In the genomic region with DNA sequence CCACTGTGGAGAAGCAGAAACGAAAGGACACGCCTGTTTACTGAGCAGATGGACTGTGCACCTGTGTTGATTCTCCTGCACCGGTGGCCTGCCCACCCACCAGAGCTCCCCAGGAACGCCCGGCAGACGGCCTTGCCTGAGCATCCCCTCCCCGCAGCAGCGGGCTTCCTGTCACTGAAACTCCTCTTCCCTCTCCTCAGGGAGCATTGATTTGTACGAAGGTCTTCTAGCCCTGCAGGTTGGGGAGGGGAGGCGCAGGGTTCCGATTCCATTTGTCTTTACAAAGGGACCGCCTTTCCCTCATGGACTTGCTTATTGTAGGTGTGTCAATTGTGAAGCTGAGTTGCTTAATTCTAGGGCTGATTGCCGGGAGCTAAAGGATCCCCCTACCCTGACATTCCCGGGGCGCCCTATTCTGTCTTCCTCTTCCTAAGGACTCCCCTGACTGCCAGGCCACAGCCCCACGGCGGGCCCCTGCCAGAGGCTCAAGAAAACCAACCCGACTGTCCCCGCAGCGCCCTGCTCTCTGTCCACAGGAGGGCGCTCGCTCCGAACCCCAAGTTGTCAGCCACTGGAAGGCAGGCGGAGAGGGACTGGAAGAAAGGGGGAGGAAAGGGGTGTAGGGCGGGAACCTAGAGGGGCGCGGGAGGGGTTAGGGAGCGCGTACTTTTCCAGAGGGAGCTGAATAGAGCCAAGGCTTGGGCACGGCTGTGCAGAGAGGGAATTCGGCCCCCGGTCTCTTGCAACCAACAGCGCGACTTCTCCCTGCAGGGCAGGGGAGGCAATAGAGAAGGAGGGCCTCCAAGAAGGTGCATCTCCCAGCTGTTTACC, we compare ENCODE assay signal across 8 cellular contexts. TPM values are rescaled to one million over a fixed set of nuclear protein-coding genes. Genes with fewer than 3 reads are reported as not detected.
A peak's percentile ranks its signal among the peaks of the same experiment; 100 is the strongest.
DNase-seq lines count a peak whose midpoint lies in the region; ATAC-seq and TF ChIP-seq lines count a peak whose summit lies in the region.

No MANE protein-coding gene starts in this region.

- intact Hi-C loops in CD4-positive, alpha-beta memory T cell (cut with micrococcal nuclease), result loop anchor here (1.0 to 5.0 kb wide), 5 partner anchors 14 to 138 kb away; partner anchors contain the start of genes CHTOP and ILF2
- intact Hi-C loops in naive thymus-derived CD4-positive, alpha-beta T cell (cut with micrococcal nuclease), result loop anchor here (1.0 to 10.0 kb wide), 9 partner anchors 14 to 462 kb away; partner anchors contain the start of genes CHTOP (in 1 of the 2), CREB3L4 (in 1 of the 2), ILF2 (in 1 of the 2) and RPS27 (in 1 of the 2)

- H3K4me3 Mint-ChIP-seq in CD4-positive, alpha-beta memory T cell, result peak overlapping the region; percentile 88 to 98 (median 96)
- peak overlapping the region; percentile 46 to 97 (median 70) for H3K4me3 Mint-ChIP-seq in IgD-negative memory B cell
- H3K4me3 Mint-ChIP-seq in naive thymus-derived CD4-positive, alpha-beta T cell, result peak overlapping the region; percentile 77 to 98 (median 96)
- H3K4me3 Mint-ChIP-seq in stimulated activated naive B cell treated with anti-CD40 and anti-IgM and Interleukin-4, amounts not matched to agents 10 μg/mL and 1 μg/mL and 100 μg/mL, for 72 hours, result peak overlapping the region; percentile 6 to 18

- peaks cover 8 to 26% of the 10 kb centered on the region in 2 donors for H3K36me3 Mint-ChIP-seq in CD4-positive, alpha-beta memory T cell
- H3K36me3 Mint-ChIP-seq in IgD-negative memory B cell, result no peaks in the 10 kb centered on the region
- peaks cover 0 to 24% (median 0%) of the 10 kb centered on the region in 5 donors for H3K36me3 Mint-ChIP-seq in naive thymus-derived CD4-positive, alpha-beta T cell
- peaks cover 7 to 16% of the 10 kb centered on the region in 2 donors for H3K36me3 Mint-ChIP-seq in stimulated activated naive B cell treated with anti-CD40 and anti-IgM and Interleukin-4, amounts not matched to agents 10 μg/mL and 1 μg/mL and 100 μg/mL, for 72 hours

- no peaks in the 10 kb centered on the region for H3K9me3 Mint-ChIP-seq in CD4-positive, alpha-beta memory T cell
- H3K9me3 Mint-ChIP-seq in IgD-negative memory B cell, result no peaks in the 10 kb centered on the region
- no peaks in the 10 kb centered on the region for H3K9me3 Mint-ChIP-seq in naive thymus-derived CD4-positive, alpha-beta T cell
- H3K9me3 Mint-ChIP-seq in stimulated activated naive B cell treated with anti-CD40 and anti-IgM and Interleukin-4, amounts not matched to agents 10 μg/mL and 1 μg/mL and 100 μg/mL, for 72 hours, result no peaks in the 10 kb centered on the region

- peak; percentile 76 to 82 (median 78) for DNase-seq in CD4-positive, alpha-beta memory T cell
- DNase-seq in RPMI7951 (ENCODE audit: low read depth) (peak; percentile 71), fibroblast of pulmonary artery (ENCODE audit: low read depth) (peak; percentile 83)
- peak; percentile 92 for DNase-seq in activated effector memory CD4-positive, alpha-beta T cell treated with anti-CD3 and anti-CD28 coated beads, Interleukin-2, amount 50 U/mL, for 16 hours
- peak; percentile 62 to 85 (median 78) for DNase-seq in naive thymus-derived CD4-positive, alpha-beta T cell
- peak; percentile 35 for DNase-seq in stimulated activated naive B cell treated with anti-CD40 and anti-IgM and Interleukin-4, amounts not matched to agents 10 μg/mL and 1 μg/mL and 100 μg/mL, for 72 hours

- POLR2A ChIA-PET in CD4-positive, alpha-beta memory T cell (lab: Charles Lee; ENCODE audit: partially characterized antibody), result interaction anchor here (1.0 to 7.2 kb wide), 17 partner anchors 8 to 457 kb away, joined by 3 to 631 read pairs (median 4); partner anchors contain the start of genes CHTOP, ILF2, RPS27 and S100A14
- POLR2A ChIA-PET in naive thymus-derived CD4-positive, alpha-beta T cell (lab: Charles Lee), result interaction anchor here (1.0 to 7.3 kb wide), 11 partner anchors 11 to 251 kb away, joined by 4 to 268 read pairs (median 7); partner anchors contain the start of genes S100A2, S100A4 and S100A5

- peak; percentile 55 for ATAC-seq in naive thymus-derived CD4-positive, alpha-beta T cell
- ATAC-seq in stimulated activated naive B cell treated with anti-CD40 and anti-IgM and Interleukin-4, amounts not matched to agents 10 μg/mL and 1 μg/mL and 100 μg/mL, for 72 hours (replicated peaks), result peak; percentile 28 to 35
- no peak for ATAC-seq in GM19035 (IDR thresholded peaks at IDR 0.05; ENCODE audit: unreplicated experiment)

- peak overlapping the region; percentile 55 to 79 for H3K4me3 ChIP-seq in CD4-positive, alpha-beta memory T cell (ENCODE audit: low read length in 2 of 2)
- H3K4me3 ChIP-seq in fibroblast of pulmonary artery (replicated peaks; ENCODE audit: low read depth, low read length), result peak overlapping the region; percentile 67
- H3K4me3 ChIP-seq in naive thymus-derived CD4-positive, alpha-beta T cell (ENCODE audit: low read length), result peak overlapping the region; percentile 49

- no peaks in the 10 kb centered on the region for H3K27me3 ChIP-seq in CD4-positive, alpha-beta memory T cell (ENCODE audit: insufficient read depth, low read length)
- H3K27me3 ChIP-seq in naive thymus-derived CD4-positive, alpha-beta T cell (ENCODE audit: control insufficient read depth in 2 of 2, insufficient read depth in 2 of 2, low read length in 2 of 2), result no peaks in the 10 kb centered on the region

- TF ChIP-seq CTCF in fibroblast of pulmonary artery (IDR thresholded peaks at IDR 0.05; ENCODE audit: low read length, missing control alignments), result peak; percentile 78

- peaks cover 44 to 80% (median 57%) of the 10 kb centered on the region in 4 donors for H3K4me1 Mint-ChIP-seq in CD4-positive, alpha-beta memory T cell
- peaks cover 17 to 41% (median 35%) of the 10 kb centered on the region in 3 donors for H3K4me1 Mint-ChIP-seq in IgD-negative memory B cell
- peaks cover 46 to 75% (median 63%) of the 10 kb centered on the region in 7 donors for H3K4me1 Mint-ChIP-seq in naive thymus-derived CD4-positive, alpha-beta T cell
- H3K4me1 Mint-ChIP-seq in stimulated activated naive B cell treated with anti-CD40 and anti-IgM and Interleukin-4, amounts not matched to agents 10 μg/mL and 1 μg/mL and 100 μg/mL, for 72 hours, result peaks cover 36 to 48% of the 10 kb centered on the region in 2 donors

- peak overlapping the region; percentile 88 to 98 (median 94) for H3K27ac Mint-ChIP-seq in CD4-positive, alpha-beta memory T cell
- H3K27ac Mint-ChIP-seq in IgD-negative memory B cell, result peak overlapping the region; percentile 31 to 63 (median 40)
- H3K27ac Mint-ChIP-seq in naive thymus-derived CD4-positive, alpha-beta T cell, result peak overlapping the region; percentile 86 to 99 (median 96)
- peak overlapping the region; percentile 6 for H3K27ac Mint-ChIP-seq in stimulated activated naive B cell treated with anti-CD40 and anti-IgM and Interleukin-4, amounts not matched to agents 10 μg/mL and 1 μg/mL and 100 μg/mL, for 72 hours

- H3K27me3 Mint-ChIP-seq in CD4-positive, alpha-beta memory T cell, result no peaks in the 10 kb centered on the region
- no peaks in the 10 kb centered on the region for H3K27me3 Mint-ChIP-seq in IgD-negative memory B cell
- H3K27me3 Mint-ChIP-seq in naive thymus-derived CD4-positive, alpha-beta T cell, result no peaks in the 10 kb centered on the region
- no peaks in the 10 kb centered on the region for H3K27me3 Mint-ChIP-seq in stimulated activated naive B cell treated with anti-CD40 and anti-IgM and Interleukin-4, amounts not matched to agents 10 μg/mL and 1 μg/mL and 100 μg/mL, for 72 hours

- CTCF ChIA-PET in CD4-positive, alpha-beta memory T cell (lab: Charles Lee; ENCODE audit: partially characterized antibody), result interaction anchor here (1.1 to 7.6 kb wide), 19 partner anchors 8 to 101 kb away, joined by 3 to 225 read pairs (median 9); partner anchors contain the start of genes CHTOP, S100A1, S100A13 and S100A14
- CTCF ChIA-PET in naive thymus-derived CD4-positive, alpha-beta T cell (lab: Charles Lee), result interaction anchor here (0.5 to 6.1 kb wide), 21 partner anchors 8 to 222 kb away, joined by 3 to 139 read pairs (median 4); partner anchors contain the start of genes S100A2, S100A4 and S100A5

- peaks cover 62% of the 10 kb centered on the region for H3K4me1 ChIP-seq in CD4-positive, alpha-beta memory T cell (ENCODE audit: insufficient read depth, low read length)
- peaks cover 53 to 59% of the 10 kb centered on the region in 2 donors for H3K4me1 ChIP-seq in naive thymus-derived CD4-positive, alpha-beta T cell (ENCODE audit: control insufficient read depth in 2 of 2, insufficient read depth in 2 of 2, low read length in 2 of 2)

- peak overlapping the region; percentile 92 for H3K27ac ChIP-seq in CD4-positive, alpha-beta memory T cell (ENCODE audit: low read depth, low read length)
- peak overlapping the region; percentile 98 for H3K27ac ChIP-seq in naive thymus-derived CD4-positive, alpha-beta T cell (ENCODE audit: low read depth, low read length)

- H3K36me3 ChIP-seq in CD4-positive, alpha-beta memory T cell (ENCODE audit: insufficient read depth, low read length), result peaks cover 7% of the 10 kb centered on the region
- peaks cover 0 to 3% (median 0%) of the 10 kb centered on the region in 3 experiments for H3K36me3 ChIP-seq in naive thymus-derived CD4-positive, alpha-beta T cell (ENCODE audit: control insufficient read depth in 2 of 3, insufficient read depth in 3 of 3, low read length in 3 of 3)

- no peaks in the 10 kb centered on the region for H3K9me3 ChIP-seq in CD4-positive, alpha-beta memory T cell (ENCODE audit: control insufficient read depth in 1 of 2, low read length in 2 of 2)
- no peaks in the 10 kb centered on the region for H3K9me3 ChIP-seq in naive thymus-derived CD4-positive, alpha-beta T cell (ENCODE audit: control insufficient read depth in 2 of 3, low read length in 3 of 3)

RNA-seq across cellular contexts. Expression of gene S100A6, which starts 2.8 kb away (rescaled TPM):
- total RNA-seq in CD4-positive, alpha-beta memory T cell, result 100 to 1,000 TPM; 342 to 356 TPM
- 100 to 1,000 TPM; 848 to 918 TPM for polyA plus RNA-seq in CD4-positive, alpha-beta memory T cell
- 397 TPM for polyA plus RNA-seq in IgD-negative memory B cell
- total RNA-seq in RPMI7951 (2014; rRNA removed; shearing (Covaris generic)), result 1,539 and 1,679 TPM in 2 replicates
- total RNA-seq in naive thymus-derived CD4-positive, alpha-beta T cell, result 100 to 1,000 TPM; 178 to 433 (median 201) TPM
- 100 to 1,000 TPM; 424 to 568 TPM for polyA plus RNA-seq in naive thymus-derived CD4-positive, alpha-beta T cell

RNA-seq across cellular contexts. Expression of gene S100A5, which starts 7.8 kb away (rescaled TPM):
- total RNA-seq in CD4-positive, alpha-beta memory T cell, result 1 to 10 TPM in 1 of 2 experiments, under 1 TPM in 1; 0.93 to 1.8 TPM
- polyA plus RNA-seq in CD4-positive, alpha-beta memory T cell, result 1 to 10 TPM in 1 of 2 donors, not detected in 1; 1.5 TPM
- polyA plus RNA-seq in IgD-negative memory B cell, result 1.4 TPM
- 1.4 and 2.2 TPM in 2 replicates for total RNA-seq in RPMI7951 (2014; rRNA removed; shearing (Covaris generic))
- total RNA-seq in naive thymus-derived CD4-positive, alpha-beta T cell, result 1 to 10 TPM in 2 of 5 experiments, under 1 TPM in 1, not detected in 2; 0.78 to 2.0 (median 1.2) TPM
- 1 to 10 TPM in 1 of 2 donors, under 1 TPM in 1; 0.91 to 1.5 TPM for polyA plus RNA-seq in naive thymus-derived CD4-positive, alpha-beta T cell

RNA-seq across cellular contexts. Expression of gene S100A4, which starts 12.6 kb away (rescaled TPM):
- 100 to 1,000 TPM; 329 to 346 TPM for total RNA-seq in CD4-positive, alpha-beta memory T cell
- polyA plus RNA-seq in CD4-positive, alpha-beta memory T cell, result 1,000 to 10,000 TPM; 2,886 to 3,815 TPM
- polyA plus RNA-seq in IgD-negative memory B cell, result 524 TPM
- 836 and 954 TPM in 2 replicates for total RNA-seq in RPMI7951 (2014; rRNA removed; shearing (Covaris generic))
- total RNA-seq in naive thymus-derived CD4-positive, alpha-beta T cell, result 100 to 1,000 TPM in 3 of 5 experiments, 10 to 100 TPM in 2; 54.0 to 766 (median 204) TPM
- 100 to 1,000 TPM; 259 to 359 TPM for polyA plus RNA-seq in naive thymus-derived CD4-positive, alpha-beta T cell

RNA-seq across cellular contexts. Expression of gene S100A3, which starts 16.1 kb away (rescaled TPM):
- not detected for total RNA-seq in CD4-positive, alpha-beta memory T cell
- not detected for polyA plus RNA-seq in CD4-positive, alpha-beta memory T cell
- polyA plus RNA-seq in IgD-negative memory B cell, result not detected
- 7.7 and 15.3 TPM in 2 replicates for total RNA-seq in RPMI7951 (2014; rRNA removed; shearing (Covaris generic))
- total RNA-seq in naive thymus-derived CD4-positive, alpha-beta T cell, result not detected
- polyA plus RNA-seq in naive thymus-derived CD4-positive, alpha-beta T cell, result not detected

RNA-seq across cellular contexts. Expression of gene S100A2, which starts 32.7 kb away (rescaled TPM):
- under 1 TPM in 1 of 2 experiments, not detected in 1; 0.87 TPM for total RNA-seq in CD4-positive, alpha-beta memory T cell
- polyA plus RNA-seq in CD4-positive, alpha-beta memory T cell, result 1 to 10 TPM; 1.0 to 1.7 TPM
- polyA plus RNA-seq in IgD-negative memory B cell, result not detected
- total RNA-seq in RPMI7951 (2014; rRNA removed; shearing (Covaris generic)), result 9.0 and 11.2 TPM in 2 replicates
- total RNA-seq in naive thymus-derived CD4-positive, alpha-beta T cell, result 1 to 10 TPM in 1 of 5 experiments, not detected in 4; 1.1 TPM
- not detected for polyA plus RNA-seq in naive thymus-derived CD4-positive, alpha-beta T cell

Comparison
In these comparisons a context has a peak if more than half of its experiments do, and no peak if none do; other contexts are left out.
1. DNase-seq: peak in every context shown above with its lines; median percentile 92 in activated effector memory CD4-positive, alpha-beta T cell treated with anti-CD3 and anti-CD28 coated beads, Interleukin-2, amount 50 U/mL, for 16 hours; 83 in fibroblast of pulmonary artery; 78 in CD4-positive, alpha-beta memory T cell; 78 in naive thymus-derived CD4-positive, alpha-beta T cell; 71 in RPMI7951; 35 in stimulated activated naive B cell treated with anti-CD40 and anti-IgM and Interleukin-4, amounts not matched to agents 10 μg/mL and 1 μg/mL and 100 μg/mL, for 72 hours.
2. H3K27ac Mint-ChIP-seq: peak in every context shown above with its lines; median percentile 96 in naive thymus-derived CD4-positive, alpha-beta T cell; 94 in CD4-positive, alpha-beta memory T cell; 40 in IgD-negative memory B cell; 6 in stimulated activated naive B cell treated with anti-CD40 and anti-IgM and Interleukin-4, amounts not matched to agents 10 μg/mL and 1 μg/mL and 100 μg/mL, for 72 hours.
3. H3K4me3 Mint-ChIP-seq: peak in every context shown above with its lines; median percentile 96 in naive thymus-derived CD4-positive, alpha-beta T cell; 96 in CD4-positive, alpha-beta memory T cell; 70 in IgD-negative memory B cell; 12 in stimulated activated naive B cell treated with anti-CD40 and anti-IgM and Interleukin-4, amounts not matched to agents 10 μg/mL and 1 μg/mL and 100 μg/mL, for 72 hours.